In the genomic region with DNA sequence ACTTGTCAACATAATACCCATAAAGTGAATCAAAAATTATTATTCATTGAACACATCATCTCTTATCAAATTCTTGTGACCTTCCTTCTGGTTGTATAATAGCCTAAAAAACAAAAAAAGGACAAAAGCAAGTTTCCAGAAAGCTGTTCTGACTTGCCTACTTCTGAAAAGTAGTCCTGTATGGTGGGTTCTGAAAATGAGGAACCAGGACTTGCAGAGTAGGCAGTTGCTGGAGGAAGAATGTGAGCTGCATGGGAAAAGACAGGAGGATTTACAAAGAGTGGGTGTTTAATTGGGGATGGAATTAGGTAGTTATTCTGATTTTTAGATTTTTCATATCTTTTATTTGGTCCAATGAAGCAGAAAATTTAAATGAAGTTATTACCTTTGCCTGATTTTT, we compare ENCODE assay signal across 20 cellular contexts. TPM values are rescaled to one million over a fixed set of nuclear protein-coding genes. Genes with fewer than 3 reads are reported as not detected.
DNase-seq lines count a peak whose midpoint lies in the region; ATAC-seq and TF ChIP-seq lines count a peak whose summit lies in the region.
"Had no signal": no experiment of that assay in that cellular context is flagged by ENCODE, and none has a peak within 500 bp of the region (broad histone marks: within the 10 kb centered on the region; RNA-seq: fewer than 3 reads in every experiment).

No MANE protein-coding gene starts in this region.

- no peak overlapping the region for H3K14ac ChIP-seq in neuronal stem cell (ENCODE audit: low read length)

- H3K27me3 Mint-ChIP-seq in WTC11 (ENCODE audit: low read depth), result no peaks in the 10 kb centered on the region
- H3K27me3 Mint-ChIP-seq: activated naive CD4-positive, alpha-beta T cell treated with anti-CD3 and anti-CD28 coated beads, Interleukin-2, amount 50 U/mL, for 24 hours had no signal

- no peak overlapping the region for H3K27ac ChIP-seq in neuronal stem cell (replicated peaks; ENCODE audit: low read length)
- H3K27ac ChIP-seq: lower lobe of right lung, right lobe of liver, thyroid gland had no signal

- no peak overlapping the region for H3K4me2 ChIP-seq in neuronal stem cell (ENCODE audit: insufficient read depth, low read length, poor library complexity, severe bottlenecking)

- no peak overlapping the region for H2BK120ac ChIP-seq in neuronal stem cell (ENCODE audit: low read depth, low read length)

- H3K36me3 ChIP-seq in neuronal stem cell (replicated peaks in 1 of 2; ENCODE audit: control insufficient read depth in 2 of 2, insufficient read depth in 2 of 2, low read length in 2 of 2), result peaks cover 0 to 63% of the 10 kb centered on the region in 2 donors
- H3K36me3 ChIP-seq: colonic mucosa, thyroid gland had no signal

- H3K23ac ChIP-seq in neuronal stem cell (ENCODE audit: low read depth, low read length, poor library complexity), result no peak overlapping the region

- no peak overlapping the region for H4K91ac ChIP-seq in neuronal stem cell (ENCODE audit: low read depth, low read length, poor library complexity)

- H3K9me3 ChIP-seq in neuronal stem cell (replicated peaks in 1 of 2; ENCODE audit: control insufficient read depth in 2 of 2, insufficient read depth in 1 of 2, low read depth in 1 of 2, low read length in 2 of 2), result no peaks in the 10 kb centered on the region
- H3K9me3 ChIP-seq: colonic mucosa, heart right ventricle, lower lobe of right lung, right lobe of liver, thyroid gland had no signal

- no peak overlapping the region for H3K4ac ChIP-seq in neuronal stem cell (ENCODE audit: low read length)

- no peak overlapping the region for H2BK12ac ChIP-seq in neuronal stem cell (ENCODE audit: low read length)

- no peak overlapping the region for H4K8ac ChIP-seq in neuronal stem cell (ENCODE audit: low read depth, low read length)

- no peak overlapping the region for H2AK5ac ChIP-seq in neuronal stem cell (ENCODE audit: low read depth, low read length)

- no peak overlapping the region for H2BK5ac ChIP-seq in neuronal stem cell (ENCODE audit: low read length)

- no peak overlapping the region for H2AFZ ChIP-seq in neuronal stem cell (ENCODE audit: low read length)

- no peak for TF ChIP-seq CTCF in WTC11 (IDR thresholded peaks at IDR 0.05)

- CTCF ChIA-PET in WTC11 (lab: Charles Lee), result no interaction called here

- no peaks in the 10 kb centered on the region for H3K4me1 Mint-ChIP-seq in WTC11
- H3K4me1 Mint-ChIP-seq: activated naive CD4-positive, alpha-beta T cell treated with anti-CD3 and anti-CD28 coated beads, Interleukin-2, amount 50 U/mL, for 24 hours had no signal

- ATAC-seq in GM19452 (IDR thresholded peaks at IDR 0.05; ENCODE audit: unreplicated experiment), result peak; percentile 45
- no peak for ATAC-seq in GM21786 (IDR thresholded peaks at IDR 0.05; ENCODE audit: unreplicated experiment)
- ATAC-seq in WTC11, result no peak
- ATAC-seq: activated T-cell treated with anti-CD3 and anti-CD28 coated beads, Interleukin-2, amount 50 U/mL, for 72 hours; lower lobe of right lung had no signal

- peaks cover 4% of the 10 kb centered on the region for H3K36me3 Mint-ChIP-seq in WTC11

- POLR2A ChIA-PET in WTC11 (lab: Charles Lee), result no interaction called here

- no peak overlapping the region for H3K4me3 ChIP-seq in neuronal stem cell (ENCODE audit: low read length in 2 of 2)
- H3K4me3 ChIP-seq: colonic mucosa, lower lobe of right lung, right lobe of liver, thyroid gland had no signal

- H3K9ac ChIP-seq in neuronal stem cell (ENCODE audit: low read depth, low read length, poor library complexity), result no peak overlapping the region

- H2BK15ac ChIP-seq in neuronal stem cell (ENCODE audit: low read length), result no peak overlapping the region

- no peak overlapping the region for H3K18ac ChIP-seq in neuronal stem cell (ENCODE audit: low read length)

- H3K79me1 ChIP-seq in neuronal stem cell (ENCODE audit: low read depth, low read length), result no peaks in the 10 kb centered on the region

- DNase-seq in GF-D8 (lab: John Stamatoyannopoulos, UW), result peak; percentile 20
- DNase-seq in OCI-M1 (lab: John Stamatoyannopoulos, UW), result peak; percentile 10
- DNase-seq in midbrain (lab: John Stamatoyannopoulos, UW), result peak; percentile 11
- DNase-seq in neuronal stem cell (ENCODE audit: low spot score), result no peak
- no peak for DNase-seq in WTC11 (ENCODE audit: low spot score)
- DNase-seq: activated CD8-positive, alpha-beta memory T cell treated with anti-CD3 and anti-CD28 coated beads for 24 hours; activated T-cell treated with anti-CD3 and anti-CD28 coated beads, Interleukin-2, amount 50 U/mL, for 72 hours; colonic mucosa; COR-L47; heart right ventricle; lower lobe of right lung; NCI-H1048; NCI-H2029 treated with DMSO at 0.1 percent for 48 hours; right lobe of liver; SHP77 treated with DMSO at 0.1 percent for 48 hours; stimulated activated naive CD4-positive, alpha-beta T cell; thyroid gland had no signal

- H3K27me3 ChIP-seq in neuronal stem cell (ENCODE audit: control insufficient read depth in 3 of 3, insufficient read depth in 3 of 3, low read depth in 1 of 3, low read length in 3 of 3), result no peaks in the 10 kb centered on the region
- H3K27me3 ChIP-seq: colonic mucosa, heart right ventricle, right lobe of liver, thyroid gland had no signal

- peaks cover 0 to 6% of the 10 kb centered on the region in 2 donors for H3K4me1 ChIP-seq in neuronal stem cell (ENCODE audit: control insufficient read depth in 2 of 2, insufficient read depth in 1 of 2, low read depth in 1 of 2, low read length in 2 of 2)
- H3K4me1 ChIP-seq: colonic mucosa, lower lobe of right lung, thyroid gland had no signal

- no peak overlapping the region for H3K4me3 Mint-ChIP-seq in WTC11
- H3K4me3 Mint-ChIP-seq: activated naive CD4-positive, alpha-beta T cell treated with anti-CD3 and anti-CD28 coated beads, Interleukin-2, amount 50 U/mL, for 24 hours; activated T-cell treated with anti-CD3 and anti-CD28 coated beads, Interleukin-2, amount 50 U/mL, for 72 hours had no signal

- H3K27ac Mint-ChIP-seq in WTC11, result no peak overlapping the region
- H3K27ac Mint-ChIP-seq: activated naive CD4-positive, alpha-beta T cell treated with anti-CD3 and anti-CD28 coated beads, Interleukin-2, amount 50 U/mL, for 24 hours; activated T-cell treated with anti-CD3 and anti-CD28 coated beads, Interleukin-2, amount 50 U/mL, for 72 hours had no signal

- no peaks in the 10 kb centered on the region; the same call in 1 of the 2 replicates for H3K9me3 Mint-ChIP-seq in WTC11
- H3K9me3 Mint-ChIP-seq: activated naive CD4-positive, alpha-beta T cell treated with anti-CD3 and anti-CD28 coated beads, Interleukin-2, amount 50 U/mL, for 24 hours; activated T-cell treated with anti-CD3 and anti-CD28 coated beads, Interleukin-2, amount 50 U/mL, for 72 hours had no signal

TF ChIP-seq in WTC11, 78 proteins besides CTCF, POLR2A, EP300 and RAD21:
- TF ChIP-seq MYBL2 (CRISPR knock-in tag; IDR thresholded peaks at IDR 0.05) (no peak), FOXP1 (CRISPR knock-in tag; IDR thresholded peaks at IDR 0.05; ENCODE audit: borderline replicate concordance) (no peak), TEAD4 (CRISPR knock-in tag; IDR thresholded peaks at IDR 0.05) (no peak), GABPB1 (CRISPR knock-in tag; IDR thresholded peaks at IDR 0.05) (no peak), ZNF416 (CRISPR knock-in tag; IDR thresholded peaks at IDR 0.05) (no peak), SMAD4 (CRISPR knock-in tag; IDR thresholded peaks at IDR 0.05) (no peak), ATF1 (CRISPR knock-in tag; IDR thresholded peaks at IDR 0.05) (no peak), OVOL2 (CRISPR knock-in tag; IDR thresholded peaks at IDR 0.05; ENCODE audit: borderline replicate concordance) (no peak)
- TF ChIP-seq, protein P1, sequence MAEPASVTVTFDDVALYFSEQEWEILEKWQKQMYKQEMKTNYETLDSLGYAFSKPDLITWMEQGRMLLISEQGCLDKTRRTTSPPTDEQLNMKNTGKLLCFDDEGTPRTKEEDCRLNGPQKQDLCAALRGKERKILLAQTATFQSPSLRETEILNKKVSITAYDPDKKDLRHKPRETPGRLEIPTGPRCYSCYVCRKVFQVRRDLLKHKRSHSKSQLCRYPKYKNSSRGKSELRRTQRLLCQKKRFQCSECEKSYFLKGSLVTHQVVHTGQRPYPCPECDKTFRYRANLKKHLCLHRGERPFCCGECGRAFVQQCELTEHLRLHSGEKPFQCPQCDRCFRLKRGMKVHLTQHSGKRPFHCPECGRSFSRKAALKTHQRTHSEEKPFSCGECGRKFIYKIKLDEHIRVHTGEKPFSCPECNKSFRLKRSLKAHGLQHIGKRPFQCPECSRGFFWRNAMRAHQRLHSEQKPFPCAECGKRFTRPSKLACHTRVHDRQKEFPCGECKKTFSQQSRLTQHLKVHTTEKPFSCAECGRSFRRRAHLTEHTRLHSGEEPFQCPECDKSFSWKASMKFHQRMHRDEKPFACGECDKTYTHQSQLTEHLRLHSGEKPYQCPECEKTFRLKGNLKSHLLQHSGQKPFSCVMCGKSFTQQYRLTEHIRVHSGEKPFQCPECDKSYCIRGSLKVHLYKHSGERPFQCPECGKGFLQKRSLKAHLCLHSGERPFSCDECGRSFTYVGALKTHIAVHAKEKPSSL (CRISPR knock-in tag; conservative IDR thresholded peaks at IDR 0.05), result no peak

RNA-seq across cellular contexts. Expression of a gene that starts 56.7 kb away (rescaled TPM):
- 17.5 TPM for polyA plus RNA-seq in neuronal stem cell (2013, experiment 1 of 2)
- polyA plus RNA-seq in neuronal stem cell (2013, experiment 2 of 2), result 17.4 TPM
- 6.6 to 9.4 TPM (median 9.1 TPM) in 3 replicates for total RNA-seq in WTC11 (2021)

Comparison
In these comparisons a context has a peak if more than half of its experiments do, and no peak if none do; other contexts are left out.
1. DNase-seq: peak in GF-D8 (single experiment), OCI-M1 (single experiment) and midbrain (single experiment); none in neuronal stem cell (single experiment) and WTC11 (single experiment).